ENCODE assay signal across 1 cellular context in the genomic region with DNA sequence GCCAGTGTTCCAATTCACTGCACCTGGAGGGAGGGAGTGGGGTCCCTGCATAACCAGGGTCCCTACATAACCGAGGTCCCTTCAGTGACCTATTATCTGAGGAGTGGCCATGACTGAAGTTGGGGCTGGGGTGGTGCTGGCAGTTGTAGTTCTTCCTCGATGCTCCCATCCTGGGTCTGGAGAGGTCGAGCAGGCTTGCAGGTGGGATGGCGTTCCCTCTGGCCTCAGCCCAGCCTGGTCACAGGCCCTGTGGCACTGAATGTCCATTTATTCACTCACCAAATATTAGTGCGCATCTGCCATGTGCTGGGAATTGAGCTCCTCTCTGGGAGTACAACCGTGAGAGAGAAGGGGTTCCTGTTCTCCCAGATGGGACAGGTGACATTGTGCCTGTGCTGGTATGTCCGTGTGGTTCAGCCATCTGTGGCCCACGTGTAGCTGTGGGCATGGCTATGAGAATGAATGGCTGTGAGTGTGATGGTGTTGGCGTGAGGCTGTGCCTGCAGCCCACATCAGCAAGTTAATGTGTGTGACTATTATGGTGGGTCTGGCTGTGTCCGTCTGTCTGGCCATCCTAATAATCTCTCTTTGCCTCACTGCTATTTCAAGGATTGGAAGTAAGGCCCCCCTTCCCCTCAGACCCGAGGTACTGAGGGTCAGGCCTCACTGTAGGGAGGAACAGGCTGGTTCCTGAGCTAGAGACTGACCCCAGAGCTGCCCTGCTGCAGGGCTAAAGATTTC.
A peak's percentile ranks its signal among the peaks of the same experiment; 100 is the strongest.
TF ChIP-seq lines count a peak whose summit lies in the region.

No MANE protein-coding gene starts in this region.

TF ChIP-seq in K562, 482 proteins besides CTCF, POLR2A, EP300 and RAD21 (continued from another document and continues in another):
- TF ChIP-seq, protein P1, sequence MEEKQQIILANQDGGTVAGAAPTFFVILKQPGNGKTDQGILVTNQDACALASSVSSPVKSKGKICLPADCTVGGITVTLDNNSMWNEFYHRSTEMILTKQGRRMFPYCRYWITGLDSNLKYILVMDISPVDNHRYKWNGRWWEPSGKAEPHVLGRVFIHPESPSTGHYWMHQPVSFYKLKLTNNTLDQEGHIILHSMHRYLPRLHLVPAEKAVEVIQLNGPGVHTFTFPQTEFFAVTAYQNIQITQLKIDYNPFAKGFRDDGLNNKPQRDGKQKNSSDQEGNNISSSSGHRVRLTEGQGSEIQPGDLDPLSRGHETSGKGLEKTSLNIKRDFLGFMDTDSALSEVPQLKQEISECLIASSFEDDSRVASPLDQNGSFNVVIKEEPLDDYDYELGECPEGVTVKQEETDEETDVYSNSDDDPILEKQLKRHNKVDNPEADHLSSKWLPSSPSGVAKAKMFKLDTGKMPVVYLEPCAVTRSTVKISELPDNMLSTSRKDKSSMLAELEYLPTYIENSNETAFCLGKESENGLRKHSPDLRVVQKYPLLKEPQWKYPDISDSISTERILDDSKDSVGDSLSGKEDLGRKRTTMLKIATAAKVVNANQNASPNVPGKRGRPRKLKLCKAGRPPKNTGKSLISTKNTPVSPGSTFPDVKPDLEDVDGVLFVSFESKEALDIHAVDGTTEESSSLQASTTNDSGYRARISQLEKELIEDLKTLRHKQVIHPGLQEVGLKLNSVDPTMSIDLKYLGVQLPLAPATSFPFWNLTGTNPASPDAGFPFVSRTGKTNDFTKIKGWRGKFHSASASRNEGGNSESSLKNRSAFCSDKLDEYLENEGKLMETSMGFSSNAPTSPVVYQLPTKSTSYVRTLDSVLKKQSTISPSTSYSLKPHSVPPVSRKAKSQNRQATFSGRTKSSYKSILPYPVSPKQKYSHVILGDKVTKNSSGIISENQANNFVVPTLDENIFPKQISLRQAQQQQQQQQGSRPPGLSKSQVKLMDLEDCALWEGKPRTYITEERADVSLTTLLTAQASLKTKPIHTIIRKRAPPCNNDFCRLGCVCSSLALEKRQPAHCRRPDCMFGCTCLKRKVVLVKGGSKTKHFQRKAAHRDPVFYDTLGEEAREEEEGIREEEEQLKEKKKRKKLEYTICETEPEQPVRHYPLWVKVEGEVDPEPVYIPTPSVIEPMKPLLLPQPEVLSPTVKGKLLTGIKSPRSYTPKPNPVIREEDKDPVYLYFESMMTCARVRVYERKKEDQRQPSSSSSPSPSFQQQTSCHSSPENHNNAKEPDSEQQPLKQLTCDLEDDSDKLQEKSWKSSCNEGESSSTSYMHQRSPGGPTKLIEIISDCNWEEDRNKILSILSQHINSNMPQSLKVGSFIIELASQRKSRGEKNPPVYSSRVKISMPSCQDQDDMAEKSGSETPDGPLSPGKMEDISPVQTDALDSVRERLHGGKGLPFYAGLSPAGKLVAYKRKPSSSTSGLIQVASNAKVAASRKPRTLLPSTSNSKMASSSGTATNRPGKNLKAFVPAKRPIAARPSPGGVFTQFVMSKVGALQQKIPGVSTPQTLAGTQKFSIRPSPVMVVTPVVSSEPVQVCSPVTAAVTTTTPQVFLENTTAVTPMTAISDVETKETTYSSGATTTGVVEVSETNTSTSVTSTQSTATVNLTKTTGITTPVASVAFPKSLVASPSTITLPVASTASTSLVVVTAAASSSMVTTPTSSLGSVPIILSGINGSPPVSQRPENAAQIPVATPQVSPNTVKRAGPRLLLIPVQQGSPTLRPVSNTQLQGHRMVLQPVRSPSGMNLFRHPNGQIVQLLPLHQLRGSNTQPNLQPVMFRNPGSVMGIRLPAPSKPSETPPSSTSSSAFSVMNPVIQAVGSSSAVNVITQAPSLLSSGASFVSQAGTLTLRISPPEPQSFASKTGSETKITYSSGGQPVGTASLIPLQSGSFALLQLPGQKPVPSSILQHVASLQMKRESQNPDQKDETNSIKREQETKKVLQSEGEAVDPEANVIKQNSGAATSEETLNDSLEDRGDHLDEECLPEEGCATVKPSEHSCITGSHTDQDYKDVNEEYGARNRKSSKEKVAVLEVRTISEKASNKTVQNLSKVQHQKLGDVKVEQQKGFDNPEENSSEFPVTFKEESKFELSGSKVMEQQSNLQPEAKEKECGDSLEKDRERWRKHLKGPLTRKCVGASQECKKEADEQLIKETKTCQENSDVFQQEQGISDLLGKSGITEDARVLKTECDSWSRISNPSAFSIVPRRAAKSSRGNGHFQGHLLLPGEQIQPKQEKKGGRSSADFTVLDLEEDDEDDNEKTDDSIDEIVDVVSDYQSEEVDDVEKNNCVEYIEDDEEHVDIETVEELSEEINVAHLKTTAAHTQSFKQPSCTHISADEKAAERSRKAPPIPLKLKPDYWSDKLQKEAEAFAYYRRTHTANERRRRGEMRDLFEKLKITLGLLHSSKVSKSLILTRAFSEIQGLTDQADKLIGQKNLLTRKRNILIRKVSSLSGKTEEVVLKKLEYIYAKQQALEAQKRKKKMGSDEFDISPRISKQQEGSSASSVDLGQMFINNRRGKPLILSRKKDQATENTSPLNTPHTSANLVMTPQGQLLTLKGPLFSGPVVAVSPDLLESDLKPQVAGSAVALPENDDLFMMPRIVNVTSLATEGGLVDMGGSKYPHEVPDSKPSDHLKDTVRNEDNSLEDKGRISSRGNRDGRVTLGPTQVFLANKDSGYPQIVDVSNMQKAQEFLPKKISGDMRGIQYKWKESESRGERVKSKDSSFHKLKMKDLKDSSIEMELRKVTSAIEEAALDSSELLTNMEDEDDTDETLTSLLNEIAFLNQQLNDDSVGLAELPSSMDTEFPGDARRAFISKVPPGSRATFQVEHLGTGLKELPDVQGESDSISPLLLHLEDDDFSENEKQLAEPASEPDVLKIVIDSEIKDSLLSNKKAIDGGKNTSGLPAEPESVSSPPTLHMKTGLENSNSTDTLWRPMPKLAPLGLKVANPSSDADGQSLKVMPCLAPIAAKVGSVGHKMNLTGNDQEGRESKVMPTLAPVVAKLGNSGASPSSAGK (IDR thresholded peaks at IDR 0.05) = 0 out of 2 replicates have a peak, but pooled peaks have one; percentile 17
- TF ChIP-seq, protein P2, sequence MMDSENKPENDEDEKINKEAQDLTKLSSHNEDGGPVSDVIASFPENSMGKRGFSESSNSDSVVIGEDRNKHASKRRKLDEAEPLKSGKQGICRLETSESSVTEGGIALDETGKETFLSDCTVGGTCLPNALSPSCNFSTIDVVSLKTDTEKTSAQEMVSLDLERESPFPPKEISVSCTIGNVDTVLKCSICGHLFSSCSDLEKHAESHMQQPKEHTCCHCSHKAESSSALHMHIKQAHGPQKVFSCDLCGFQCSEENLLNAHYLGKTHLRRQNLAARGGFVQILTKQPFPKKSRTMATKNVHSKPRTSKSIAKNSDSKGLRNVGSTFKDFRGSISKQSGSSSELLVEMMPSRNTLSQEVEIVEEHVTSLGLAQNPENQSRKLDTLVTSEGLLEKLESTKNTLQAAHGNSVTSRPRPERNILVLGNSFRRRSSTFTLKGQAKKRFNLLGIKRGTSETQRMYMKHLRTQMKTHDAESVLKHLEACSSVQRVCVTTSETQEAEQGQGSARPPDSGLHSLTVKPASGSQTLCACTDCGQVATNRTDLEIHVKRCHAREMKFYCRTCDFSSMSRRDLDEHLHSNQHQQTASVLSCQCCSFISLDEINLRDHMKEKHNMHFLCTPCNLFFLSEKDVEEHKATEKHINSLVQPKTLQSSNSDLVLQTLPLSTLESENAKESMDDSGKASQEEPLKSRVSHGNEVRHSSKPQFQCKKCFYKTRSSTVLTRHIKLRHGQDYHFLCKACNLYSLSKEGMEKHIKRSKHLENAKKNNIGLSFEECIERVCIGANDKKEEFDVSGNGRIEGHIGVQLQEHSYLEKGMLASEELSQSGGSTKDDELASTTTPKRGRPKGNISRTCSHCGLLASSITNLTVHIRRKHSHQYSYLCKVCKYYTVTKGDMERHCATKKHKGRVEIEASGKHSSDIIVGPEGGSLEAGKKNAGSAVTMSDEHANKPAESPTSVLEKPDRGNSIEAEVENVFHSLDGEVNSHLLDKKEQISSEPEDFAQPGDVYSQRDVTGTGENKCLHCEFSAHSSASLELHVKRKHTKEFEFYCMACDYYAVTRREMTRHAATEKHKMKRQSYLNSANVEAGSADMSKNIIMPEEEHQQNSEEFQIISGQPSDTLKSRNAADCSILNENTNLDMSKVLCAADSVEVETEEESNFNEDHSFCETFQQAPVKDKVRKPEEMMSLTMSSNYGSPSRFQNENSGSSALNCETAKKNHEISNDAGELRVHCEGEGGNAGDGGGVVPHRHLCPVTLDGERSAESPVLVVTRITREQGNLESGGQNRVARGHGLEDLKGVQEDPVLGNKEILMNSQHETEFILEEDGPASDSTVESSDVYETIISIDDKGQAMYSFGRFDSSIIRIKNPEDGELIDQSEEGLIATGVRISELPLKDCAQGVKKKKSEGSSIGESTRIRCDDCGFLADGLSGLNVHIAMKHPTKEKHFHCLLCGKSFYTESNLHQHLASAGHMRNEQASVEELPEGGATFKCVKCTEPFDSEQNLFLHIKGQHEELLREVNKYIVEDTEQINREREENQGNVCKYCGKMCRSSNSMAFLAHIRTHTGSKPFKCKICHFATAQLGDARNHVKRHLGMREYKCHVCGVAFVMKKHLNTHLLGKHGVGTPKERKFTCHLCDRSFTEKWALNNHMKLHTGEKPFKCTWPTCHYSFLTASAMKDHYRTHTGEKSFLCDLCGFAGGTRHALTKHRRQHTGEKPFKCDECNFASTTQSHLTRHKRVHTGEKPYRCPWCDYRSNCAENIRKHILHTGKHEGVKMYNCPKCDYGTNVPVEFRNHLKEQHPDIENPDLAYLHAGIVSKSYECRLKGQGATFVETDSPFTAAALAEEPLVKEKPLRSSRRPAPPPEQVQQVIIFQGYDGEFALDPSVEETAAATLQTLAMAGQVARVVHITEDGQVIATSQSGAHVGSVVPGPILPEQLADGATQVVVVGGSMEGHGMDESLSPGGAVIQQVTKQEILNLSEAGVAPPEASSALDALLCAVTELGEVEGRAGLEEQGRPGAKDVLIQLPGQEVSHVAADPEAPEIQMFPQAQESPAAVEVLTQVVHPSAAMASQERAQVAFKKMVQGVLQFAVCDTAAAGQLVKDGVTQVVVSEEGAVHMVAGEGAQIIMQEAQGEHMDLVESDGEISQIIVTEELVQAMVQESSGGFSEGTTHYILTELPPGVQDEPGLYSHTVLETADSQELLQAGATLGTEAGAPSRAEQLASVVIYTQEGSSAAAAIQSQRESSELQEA (IDR thresholded peaks at IDR 0.05; ENCODE audit: low read depth) = no peak
- TF ChIP-seq ZNF124 (CRISPR knock-in tag; IDR thresholded peaks at IDR 0.05) = 0 out of 2 replicates have a peak, but pooled peaks have one; percentile 42
- TF ChIP-seq GATAD2A (IDR thresholded peaks at IDR 0.05) = no peak
- TF ChIP-seq, protein P3, sequence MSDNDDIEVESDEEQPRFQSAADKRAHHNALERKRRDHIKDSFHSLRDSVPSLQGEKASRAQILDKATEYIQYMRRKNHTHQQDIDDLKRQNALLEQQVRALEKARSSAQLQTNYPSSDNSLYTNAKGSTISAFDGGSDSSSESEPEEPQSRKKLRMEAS (CRISPR knock-in tag; IDR thresholded peaks at IDR 0.05) = peak; percentile 34; the same call in 1 of the 2 replicates
- no peak for TF ChIP-seq PTTG1 (tag; IDR thresholded peaks at IDR 0.05; ENCODE audit: low read depth)
- TF ChIP-seq, protein P4, sequence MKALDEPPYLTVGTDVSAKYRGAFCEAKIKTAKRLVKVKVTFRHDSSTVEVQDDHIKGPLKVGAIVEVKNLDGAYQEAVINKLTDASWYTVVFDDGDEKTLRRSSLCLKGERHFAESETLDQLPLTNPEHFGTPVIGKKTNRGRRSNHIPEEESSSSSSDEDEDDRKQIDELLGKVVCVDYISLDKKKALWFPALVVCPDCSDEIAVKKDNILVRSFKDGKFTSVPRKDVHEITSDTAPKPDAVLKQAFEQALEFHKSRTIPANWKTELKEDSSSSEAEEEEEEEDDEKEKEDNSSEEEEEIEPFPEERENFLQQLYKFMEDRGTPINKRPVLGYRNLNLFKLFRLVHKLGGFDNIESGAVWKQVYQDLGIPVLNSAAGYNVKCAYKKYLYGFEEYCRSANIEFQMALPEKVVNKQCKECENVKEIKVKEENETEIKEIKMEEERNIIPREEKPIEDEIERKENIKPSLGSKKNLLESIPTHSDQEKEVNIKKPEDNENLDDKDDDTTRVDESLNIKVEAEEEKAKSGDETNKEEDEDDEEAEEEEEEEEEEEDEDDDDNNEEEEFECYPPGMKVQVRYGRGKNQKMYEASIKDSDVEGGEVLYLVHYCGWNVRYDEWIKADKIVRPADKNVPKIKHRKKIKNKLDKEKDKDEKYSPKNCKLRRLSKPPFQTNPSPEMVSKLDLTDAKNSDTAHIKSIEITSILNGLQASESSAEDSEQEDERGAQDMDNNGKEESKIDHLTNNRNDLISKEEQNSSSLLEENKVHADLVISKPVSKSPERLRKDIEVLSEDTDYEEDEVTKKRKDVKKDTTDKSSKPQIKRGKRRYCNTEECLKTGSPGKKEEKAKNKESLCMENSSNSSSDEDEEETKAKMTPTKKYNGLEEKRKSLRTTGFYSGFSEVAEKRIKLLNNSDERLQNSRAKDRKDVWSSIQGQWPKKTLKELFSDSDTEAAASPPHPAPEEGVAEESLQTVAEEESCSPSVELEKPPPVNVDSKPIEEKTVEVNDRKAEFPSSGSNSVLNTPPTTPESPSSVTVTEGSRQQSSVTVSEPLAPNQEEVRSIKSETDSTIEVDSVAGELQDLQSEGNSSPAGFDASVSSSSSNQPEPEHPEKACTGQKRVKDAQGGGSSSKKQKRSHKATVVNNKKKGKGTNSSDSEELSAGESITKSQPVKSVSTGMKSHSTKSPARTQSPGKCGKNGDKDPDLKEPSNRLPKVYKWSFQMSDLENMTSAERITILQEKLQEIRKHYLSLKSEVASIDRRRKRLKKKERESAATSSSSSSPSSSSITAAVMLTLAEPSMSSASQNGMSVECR (CRISPR knock-in tag; IDR thresholded peaks at IDR 0.05) = peak; percentile 30; the same call in 1 of the 2 replicates
- TF ChIP-seq NR1H2 (CRISPR knock-in tag; IDR thresholded peaks at IDR 0.05) = no peak
- TF ChIP-seq, protein P5, sequence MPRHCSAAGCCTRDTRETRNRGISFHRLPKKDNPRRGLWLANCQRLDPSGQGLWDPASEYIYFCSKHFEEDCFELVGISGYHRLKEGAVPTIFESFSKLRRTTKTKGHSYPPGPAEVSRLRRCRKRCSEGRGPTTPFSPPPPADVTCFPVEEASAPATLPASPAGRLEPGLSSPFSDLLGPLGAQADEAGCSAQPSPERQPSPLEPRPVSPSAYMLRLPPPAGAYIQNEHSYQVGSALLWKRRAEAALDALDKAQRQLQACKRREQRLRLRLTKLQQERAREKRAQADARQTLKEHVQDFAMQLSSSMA (CRISPR knock-in tag; IDR thresholded peaks at IDR 0.05) = peak; percentile 60; the same call in 1 of the 2 replicates
- TF ChIP-seq, protein P6, sequence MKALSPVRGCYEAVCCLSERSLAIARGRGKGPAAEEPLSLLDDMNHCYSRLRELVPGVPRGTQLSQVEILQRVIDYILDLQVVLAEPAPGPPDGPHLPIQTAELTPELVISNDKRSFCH (CRISPR knock-in tag; IDR thresholded peaks at IDR 0.05) = no peak
- TF ChIP-seq, protein P6 (tag; IDR thresholded peaks at IDR 0.05) = peak; percentile 27; the same call in 1 of the 2 replicates
- 0 out of 2 replicates have a peak, but pooled peaks have one; percentile 48 for TF ChIP-seq PHB (CRISPR knock-in tag; IDR thresholded peaks at IDR 0.05)
- TF ChIP-seq, protein P7, sequence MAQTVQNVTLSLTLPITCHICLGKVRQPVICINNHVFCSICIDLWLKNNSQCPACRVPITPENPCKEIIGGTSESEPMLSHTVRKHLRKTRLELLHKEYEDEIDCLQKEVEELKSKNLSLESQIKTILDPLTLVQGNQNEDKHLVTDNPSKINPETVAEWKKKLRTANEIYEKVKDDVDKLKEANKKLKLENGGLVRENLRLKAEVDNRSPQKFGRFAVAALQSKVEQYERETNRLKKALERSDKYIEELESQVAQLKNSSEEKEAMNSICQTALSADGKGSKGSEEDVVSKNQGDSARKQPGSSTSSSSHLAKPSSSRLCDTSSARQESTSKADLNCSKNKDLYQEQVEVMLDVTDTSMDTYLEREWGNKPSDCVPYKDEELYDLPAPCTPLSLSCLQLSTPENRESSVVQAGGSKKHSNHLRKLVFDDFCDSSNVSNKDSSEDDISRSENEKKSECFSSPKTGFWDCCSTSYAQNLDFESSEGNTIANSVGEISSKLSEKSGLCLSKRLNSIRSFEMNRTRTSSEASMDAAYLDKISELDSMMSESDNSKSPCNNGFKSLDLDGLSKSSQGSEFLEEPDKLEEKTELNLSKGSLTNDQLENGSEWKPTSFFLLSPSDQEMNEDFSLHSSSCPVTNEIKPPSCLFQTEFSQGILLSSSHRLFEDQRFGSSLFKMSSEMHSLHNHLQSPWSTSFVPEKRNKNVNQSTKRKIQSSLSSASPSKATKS (CRISPR knock-in tag; IDR thresholded peaks at IDR 0.05) = no peak
- 0 out of 2 replicates have a peak, but pooled peaks have one; percentile 27 for TF ChIP-seq HIVEP1 (CRISPR knock-in tag; IDR thresholded peaks at IDR 0.05)
